In the genomic region with DNA sequence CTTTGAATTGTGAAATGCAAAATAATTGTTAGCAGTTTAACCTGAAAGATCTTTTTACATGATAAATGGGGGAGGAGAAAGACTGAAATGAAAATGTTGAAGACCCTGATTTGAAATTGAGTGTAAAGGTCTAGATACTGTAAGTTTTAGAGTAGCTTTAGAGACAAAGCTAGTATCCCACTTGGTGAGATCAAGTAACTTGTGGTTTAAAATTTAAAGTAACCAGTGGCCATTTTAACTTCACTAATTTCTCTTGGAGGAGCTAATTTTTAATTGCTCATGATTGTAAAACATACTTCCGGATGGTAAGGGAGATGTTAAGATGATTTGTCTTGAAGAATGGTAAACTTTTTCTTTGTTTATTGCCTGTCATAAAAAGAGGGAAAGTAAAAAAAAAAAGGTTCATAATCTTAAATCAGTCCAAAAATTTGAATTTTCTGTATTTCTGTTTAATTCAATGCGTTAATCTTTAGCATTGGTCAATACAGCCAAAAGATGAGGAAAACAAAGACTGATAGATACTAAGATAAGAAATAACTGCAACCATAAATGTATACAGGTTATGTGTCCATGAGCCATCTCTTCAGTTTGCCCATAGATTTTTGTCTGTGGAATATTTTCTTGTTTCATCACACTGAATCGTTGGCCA, we compare ENCODE assay signal across 9 cellular contexts. TPM values are rescaled to one million over a fixed set of nuclear protein-coding genes. Genes with fewer than 3 reads are reported as not detected.
DNase-seq lines count a peak whose midpoint lies in the region; ATAC-seq and TF ChIP-seq lines count a peak whose summit lies in the region.
"Had no signal": no experiment of that assay in that cellular context is flagged by ENCODE, and none has a peak within 500 bp of the region (broad histone marks: within the 10 kb centered on the region; RNA-seq: fewer than 3 reads in every experiment).

No MANE protein-coding gene starts in this region.

- TF ChIP-seq CTCF in cardiac muscle cell (IDR thresholded peaks at IDR 0.05; ENCODE audit: low read depth, low read length) (no peak), activated B cell treated with CpG ODN at 0.5 μM for 24 hours (IDR thresholded peaks at IDR 0.05) (no peak)

- H3K4me3 ChIP-seq in cardiac muscle cell (peak overlapping the region; percentile 85), iPS-15b (ENCODE audit: low read depth, low read length) (peak overlapping the region; percentile 60)
- H3K4me3 ChIP-seq: lung had no signal

- DNase-seq in cardiac muscle cell (ENCODE audit: low read depth in 1 of 2, low spot score in 1 of 2) (peak in 1 of 2 donors; percentile 49), Right ventricle myocardium superior (no peak), activated B cell treated with CpG ODN at 0.5 μM for 24 hours (no peak), foreskin melanocyte (no peak), COLO829 (ENCODE audit: low spot score) (no peak)

- peak overlapping the region; percentile 94 for H3K4me3 Mint-ChIP-seq in activated B cell treated with CpG ODN at 0.5 μM for 24 hours
- H3K4me3 Mint-ChIP-seq in stimulated activated memory B cell treated with anti-CD40 and anti-IgM and Interleukin-4, amounts not matched to agents 10 μg/mL and 1 μg/mL and 100 μg/mL, for 72 hours, result peak overlapping the region; percentile 88

- H3K4me1 Mint-ChIP-seq in activated B cell treated with CpG ODN at 0.5 μM for 24 hours, result peaks cover 63% of the 10 kb centered on the region
- H3K4me1 Mint-ChIP-seq in stimulated activated memory B cell treated with anti-CD40 and anti-IgM and Interleukin-4, amounts not matched to agents 10 μg/mL and 1 μg/mL and 100 μg/mL, for 72 hours, result peaks cover 30% of the 10 kb centered on the region

- peak overlapping the region; percentile 99 for H3K27ac ChIP-seq in cardiac muscle cell

- H3K27me3 Mint-ChIP-seq in activated B cell treated with CpG ODN at 0.5 μM for 24 hours, result no peaks in the 10 kb centered on the region
- H3K27me3 Mint-ChIP-seq in stimulated activated memory B cell treated with anti-CD40 and anti-IgM and Interleukin-4, amounts not matched to agents 10 μg/mL and 1 μg/mL and 100 μg/mL, for 72 hours, result no peaks in the 10 kb centered on the region

- CTCF ChIA-PET in activated B cell treated with CpG ODN at 0.5 μM for 24 hours (lab: Charles Lee), result interaction anchor here (0.7 to 1.8 kb wide), 4 partner anchors 15 to 88 kb away, joined by 3 to 10 read pairs (median 4); partner anchors contain the start of gene CHD2

- no peak overlapping the region for H3K9ac ChIP-seq in iPS-15b (ENCODE audit: low read depth, low read length)

- H3K27ac Mint-ChIP-seq in activated B cell treated with CpG ODN at 0.5 μM for 24 hours, result peak overlapping the region; percentile 91
- H3K27ac Mint-ChIP-seq in stimulated activated memory B cell treated with anti-CD40 and anti-IgM and Interleukin-4, amounts not matched to agents 10 μg/mL and 1 μg/mL and 100 μg/mL, for 72 hours, result peak overlapping the region; percentile 98

- H3K36me3 Mint-ChIP-seq in activated B cell treated with CpG ODN at 0.5 μM for 24 hours (ENCODE audit: low read depth), result peaks cover 61% of the 10 kb centered on the region
- peaks cover 44% of the 10 kb centered on the region for H3K36me3 Mint-ChIP-seq in stimulated activated memory B cell treated with anti-CD40 and anti-IgM and Interleukin-4, amounts not matched to agents 10 μg/mL and 1 μg/mL and 100 μg/mL, for 72 hours

- ATAC-seq in Right ventricle myocardium superior (ENCODE audit: poor library complexity), result no peak
- no peak for ATAC-seq in activated B cell treated with CpG ODN at 0.5 μM for 24 hours (ENCODE audit: low read depth)
- no peak for ATAC-seq in stimulated activated memory B cell treated with anti-CD40 and anti-IgM and Interleukin-4, amounts not matched to agents 10 μg/mL and 1 μg/mL and 100 μg/mL, for 72 hours
- no peak for ATAC-seq in HG03432 (IDR thresholded peaks at IDR 0.05; ENCODE audit: unreplicated experiment)

- H3K36me3 ChIP-seq in cardiac muscle cell, result peaks cover 35% of the 10 kb centered on the region
- peaks cover 11% of the 10 kb centered on the region for H3K36me3 ChIP-seq in iPS-15b (ENCODE audit: control insufficient read depth, insufficient read depth, low read length)

- POLR2A ChIA-PET in activated B cell treated with CpG ODN at 0.5 μM for 24 hours (lab: Charles Lee), result interaction anchor here (0.6 to 11.3 kb wide), 14 partner anchors 10 to 87 kb away, joined by 3 to 599 read pairs (median 11); partner anchors contain the start of gene CHD2

- H3K9me3 Mint-ChIP-seq in activated B cell treated with CpG ODN at 0.5 μM for 24 hours, result no peaks in the 10 kb centered on the region
- H3K9me3 Mint-ChIP-seq in stimulated activated memory B cell treated with anti-CD40 and anti-IgM and Interleukin-4, amounts not matched to agents 10 μg/mL and 1 μg/mL and 100 μg/mL, for 72 hours, result no peaks in the 10 kb centered on the region

- H3K27me3 ChIP-seq in cardiac muscle cell, result no peaks in the 10 kb centered on the region
- H3K27me3 ChIP-seq in iPS-15b (ENCODE audit: control insufficient read depth, insufficient read depth, low read length), result no peaks in the 10 kb centered on the region

- H3K9me3 ChIP-seq in cardiac muscle cell (ENCODE audit: low read depth) (no peaks in the 10 kb centered on the region), iPS-15b (ENCODE audit: control insufficient read depth, insufficient read depth, low read length) (no peaks in the 10 kb centered on the region)

- intact Hi-C loops in Right ventricle myocardium superior (cut with DNase I), result loop anchor here (2.0 to 5.0 kb wide), 2 partner anchors 14 to 53 kb away; no protein-coding TSS in a partner anchor
- intact Hi-C loops in activated B cell treated with CpG ODN at 0.5 μM for 24 hours (cut with micrococcal nuclease), result no loop called here

- H3K4me1 ChIP-seq in cardiac muscle cell (ENCODE audit: low read depth) (peaks cover 47% of the 10 kb centered on the region), iPS-15b (ENCODE audit: control insufficient read depth, insufficient read depth, low read length) (peaks cover 16% of the 10 kb centered on the region)

RNA-seq across cellular contexts. Expression of gene CHD2, which starts 15.2 kb away (rescaled TPM):
- 49.5 and 118 TPM in 2 replicates for total RNA-seq in cardiac muscle cell
- polyA plus RNA-seq in cardiac muscle cell, result 60.8 and 90.6 TPM in 2 replicates
- total RNA-seq in Right ventricle myocardium superior, result 43.5 TPM
- total RNA-seq in activated B cell treated with CpG ODN at 0.5 μM for 24 hours, result 249 and 298 TPM in 2 replicates
